ENCODE assay signal across 2 cellular contexts in genomic region chrX:100600769-100601168, GRCh38.
TF ChIP-seq lines count a peak whose summit lies in the region.

No MANE protein-coding gene starts in this region.

TF ChIP-seq in liver, 16 proteins besides CTCF, POLR2A, EP300 and RAD21:
- TF ChIP-seq FOXA2 (IDR thresholded peaks at IDR 0.05): no peak
- TF ChIP-seq RXRA (IDR thresholded peaks at IDR 0.05): peak in 1 of 2 donors; percentile 7
- no peak for TF ChIP-seq HNF4G (IDR thresholded peaks at IDR 0.05)
- TF ChIP-seq HNF4A (conservative IDR thresholded peaks at IDR 0.05): no peak
- no peak for TF ChIP-seq ZBTB33 (IDR thresholded peaks at IDR 0.05)
- TF ChIP-seq SP1 (IDR thresholded peaks at IDR 0.05): peak; percentile 13
- TF ChIP-seq JUND (IDR thresholded peaks at IDR 0.05): no peak

TF ChIP-seq in HepG2, 621 proteins besides CTCF, POLR2A, EP300 and RAD21:
- no peak for TF ChIP-seq SRSF1 (optimal IDR thresholded peaks at IDR 0.05; ENCODE audit: low read depth, low read length)
- TF ChIP-seq MAFF (IDR thresholded peaks at IDR 0.05; ENCODE audit: low read depth, low read length): no peak
- TF ChIP-seq ZC3H13 (CRISPR knock-in tag; IDR thresholded peaks at IDR 0.05): no peak
- TF ChIP-seq TBL1XR1 (IDR thresholded peaks at IDR 0.05; ENCODE audit: borderline replicate concordance, low read length, partially characterized antibody): no peak
- TF ChIP-seq ZNF550 (CRISPR knock-in tag; IDR thresholded peaks at IDR 0.05; ENCODE audit: borderline replicate concordance): no peak
- no peak for TF ChIP-seq ZNF44 (CRISPR knock-in tag; IDR thresholded peaks at IDR 0.05)
- no peak for TF ChIP-seq KLF13 (CRISPR knock-in tag; IDR thresholded peaks at IDR 0.05)
- TF ChIP-seq NR3C1 (CRISPR knock-in tag; IDR thresholded peaks at IDR 0.05): no peak
- no peak for TF ChIP-seq HNRNPK (IDR thresholded peaks at IDR 0.05; ENCODE audit: low read depth, low read length, poor library complexity, severe bottlenecking)
- no peak for TF ChIP-seq ARNT (IDR thresholded peaks at IDR 0.05)
- TF ChIP-seq RAD51 (IDR thresholded peaks at IDR 0.05; ENCODE audit: borderline replicate concordance): no peak
- TF ChIP-seq ZNF282 (IDR thresholded peaks at IDR 0.05; ENCODE audit: partially characterized antibody): no peak
- TF ChIP-seq MXD3 (CRISPR knock-in tag; IDR thresholded peaks at IDR 0.05): no peak
- TF ChIP-seq PHF8 (CRISPR knock-in tag; IDR thresholded peaks at IDR 0.05): no peak
- TF ChIP-seq ZBTB20 (CRISPR knock-in tag; IDR thresholded peaks at IDR 0.05; ENCODE audit: borderline replicate concordance, low read depth): no peak
- no peak for TF ChIP-seq PHF5A (CRISPR knock-in tag; IDR thresholded peaks at IDR 0.05; ENCODE audit: low read depth, unreplicated experiment)
- TF ChIP-seq ZNF317 (CRISPR knock-in tag; IDR thresholded peaks at IDR 0.05): no peak
